In genomic region chr12:56165369-56165768, GRCh38 we compare ENCODE assay signal across 12 cellular contexts. TPM values are rescaled to one million over a fixed set of nuclear protein-coding genes. Genes with fewer than 3 reads are reported as not detected.
DNase-seq lines count a peak whose midpoint lies in the region; ATAC-seq and TF ChIP-seq lines count a peak whose summit lies in the region.
"Had no signal": no experiment of that assay in that cellular context is flagged by ENCODE, and none has a peak within 500 bp of the region (broad histone marks: within the 10 kb centered on the region; RNA-seq: fewer than 3 reads in every experiment).

No MANE protein-coding gene starts in this region.

- no peak for DNase-seq in CD8-positive, alpha-beta memory T cell
- no peak for DNase-seq in mesenchymal stem cell
- DNase-seq in A172 (ENCODE audit: low spot score): no peak
- DNase-seq in SHP77 (lab: John Stamatoyannopoulos, UW): no peak
- DNase-seq: activated effector memory CD4-positive, alpha-beta T cell treated with Interleukin-2 at 50 U/mL for 16 hours; HCEC 1CT; naive B cell; NCI-H187; NCI-H82 had no signal

- no peak overlapping the region for H2AK5ac ChIP-seq in mesenchymal stem cell (ENCODE audit: low read length, severe bottlenecking)

- no peak overlapping the region for H3K4me2 ChIP-seq in mesenchymal stem cell (ENCODE audit: low read length, poor library complexity, severe bottlenecking)

- no peak overlapping the region for H2BK12ac ChIP-seq in mesenchymal stem cell (ENCODE audit: low read length in 2 of 2)

- H3K4ac ChIP-seq in mesenchymal stem cell (ENCODE audit: low read depth in 1 of 2, low read length in 2 of 2): no peak overlapping the region

- H3K36me3 ChIP-seq in CD8-positive, alpha-beta memory T cell (ENCODE audit: insufficient read depth, low read length): peaks cover 63% of the 10 kb centered on the region
- H3K36me3 ChIP-seq in mesenchymal stem cell (ENCODE audit: control insufficient read depth in 1 of 2, insufficient read depth in 2 of 2, low read depth in 1 of 2, low read length in 2 of 2): peaks cover 85 to 95% of the 10 kb centered on the region in 2 experiments

- no peak overlapping the region for H4K91ac ChIP-seq in mesenchymal stem cell (ENCODE audit: low read length)

- H3K9ac ChIP-seq in mesenchymal stem cell (ENCODE audit: low read length): no peak overlapping the region

- no peak overlapping the region for H3K14ac ChIP-seq in mesenchymal stem cell (ENCODE audit: low read length in 2 of 2)

- WGBS in mesenchymal stem cell: 91% methylated on average over 4 of the region's 4 CpGs

- H3K27me3 ChIP-seq in CD8-positive, alpha-beta memory T cell (ENCODE audit: insufficient read depth, low read length, poor library complexity, severe bottlenecking): no peaks in the 10 kb centered on the region
- H3K27me3 ChIP-seq in mesenchymal stem cell (ENCODE audit: control insufficient read depth in 1 of 2, insufficient read depth in 1 of 2, low read length in 2 of 2): no peaks in the 10 kb centered on the region

- no peak overlapping the region for H2AFZ ChIP-seq in mesenchymal stem cell (ENCODE audit: low read depth, low read length)

- peaks cover 14% of the 10 kb centered on the region for H3K4me1 ChIP-seq in CD8-positive, alpha-beta memory T cell (ENCODE audit: insufficient read depth, low read length)
- peaks cover 23% of the 10 kb centered on the region for H3K4me1 ChIP-seq in mesenchymal stem cell (ENCODE audit: control insufficient read depth, insufficient read depth, low read depth, low read length)

- no peak overlapping the region for H3K18ac ChIP-seq in mesenchymal stem cell (ENCODE audit: low read depth in 1 of 2, low read length in 2 of 2)

- no peak overlapping the region for H3K4me3 ChIP-seq in CD8-positive, alpha-beta memory T cell (ENCODE audit: low read length)
- no peak overlapping the region for H3K4me3 ChIP-seq in mesenchymal stem cell (ENCODE audit: insufficient read depth in 1 of 2, low read depth in 1 of 2, low read length in 2 of 2)

- peak overlapping the region; percentile 42 for H4K8ac ChIP-seq in mesenchymal stem cell (ENCODE audit: low read length)

- no peak overlapping the region for H2BK120ac ChIP-seq in mesenchymal stem cell (ENCODE audit: low read depth, low read length)

- CTCF ChIA-PET in CD8-positive, alpha-beta memory T cell (lab: Charles Lee): interaction anchor here (1.3 to 1.8 kb wide), 5 partner anchors 10 to 40 kb away, joined by 3 to 4 read pairs (median 4); partner anchors contain the start of genes MYL6B and SMARCC2

- no peak overlapping the region for H2BK15ac ChIP-seq in mesenchymal stem cell (ENCODE audit: low read depth, poor library complexity, severe bottlenecking)

- POLR2A ChIA-PET in CD8-positive, alpha-beta memory T cell (lab: Charles Lee): interaction anchor here (0.9 kb wide), 1 partner anchor 8 kb away, joined by 3 read pairs; no protein-coding TSS in a partner anchor

- no peaks in the 10 kb centered on the region for H3K9me3 ChIP-seq in CD8-positive, alpha-beta memory T cell (ENCODE audit: low read length)
- H3K9me3 ChIP-seq in mesenchymal stem cell (ENCODE audit: control insufficient read depth, low read length): no peaks in the 10 kb centered on the region

- peaks cover 3 to 88% (median 15%) of the 10 kb centered on the region in 3 donors for H3K36me3 Mint-ChIP-seq in CD8-positive, alpha-beta memory T cell

- H2BK5ac ChIP-seq in mesenchymal stem cell (ENCODE audit: low read depth, low read length, poor library complexity, severe bottlenecking): no peak overlapping the region

- H3K27ac Mint-ChIP-seq in CD8-positive, alpha-beta memory T cell: peak overlapping the region in 5 of 8 donors; percentile 11 to 82 (median 35)

- H3K4me1 Mint-ChIP-seq in CD8-positive, alpha-beta memory T cell: peaks cover 15 to 18% (median 15%) of the 10 kb centered on the region in 3 donors

- peak overlapping the region in 1 of 7 donors; percentile 24 for H3K4me3 Mint-ChIP-seq in CD8-positive, alpha-beta memory T cell
- H3K4me3 Mint-ChIP-seq: central memory CD8-positive, alpha-beta T cell had no signal

- no peak overlapping the region for H3K27ac ChIP-seq in CD8-positive, alpha-beta memory T cell (ENCODE audit: low read depth, low read length)
- H3K27ac ChIP-seq in mesenchymal stem cell (ENCODE audit: low read length, poor library complexity, severe bottlenecking): peak overlapping the region; percentile 9

- no peak overlapping the region for H3K23ac ChIP-seq in mesenchymal stem cell (ENCODE audit: low read length in 2 of 2)

- H3K27me3 Mint-ChIP-seq in CD8-positive, alpha-beta memory T cell: no peaks in the 10 kb centered on the region
- H3K27me3 Mint-ChIP-seq: central memory CD8-positive, alpha-beta T cell; naive B cell had no signal

- H3K9me3 Mint-ChIP-seq in CD8-positive, alpha-beta memory T cell: no peaks in the 10 kb centered on the region
- H3K9me3 Mint-ChIP-seq: central memory CD8-positive, alpha-beta T cell; naive B cell had no signal

- peaks cover 2% of the 10 kb centered on the region for H3K79me1 ChIP-seq in mesenchymal stem cell (replicated peaks; ENCODE audit: low read length, poor library complexity, severe bottlenecking)

- ATAC-seq in HG03520 (IDR thresholded peaks at IDR 0.05; ENCODE audit: unreplicated experiment): no peak

TF ChIP-seq in PFSK-1, 5 proteins besides CTCF, POLR2A, EP300 and RAD21:
- TF ChIP-seq POLR2AphosphoS5 (IDR thresholded peaks at IDR 0.05; ENCODE audit: low read depth, low read length) (0 out of 2 replicates have a peak, but pooled peaks have one; percentile 30), FOXP2 (optimal IDR thresholded peaks at IDR 0.05; ENCODE audit: borderline replicate concordance, extremely low read depth, extremely low read length, insufficient read depth) (no peak), REST (IDR thresholded peaks at IDR 0.05; ENCODE audit: insufficient read depth in 1 of 2, low read depth in 2 of 2, low read length in 2 of 2) (no peak), TAF1 (IDR thresholded peaks at IDR 0.05; ENCODE audit: borderline replicate concordance, insufficient read depth, low read length) (no peak)
TF ChIP-seq in PFSK-1: peak in this region for 1.

RNA-seq across cellular contexts. Expression of gene MYL6, which starts 7.2 kb away (rescaled TPM):
- 1,000 to 10,000 TPM; 1,010 to 1,017 TPM for total RNA-seq in CD8-positive, alpha-beta memory T cell
- polyA plus RNA-seq in CD8-positive, alpha-beta memory T cell: 2,423 TPM
- 332 TPM for polyA plus RNA-seq in PFSK-1 (2012; ENCODE audit: insufficient read length, low read depth)
- 2,486 TPM for polyA plus RNA-seq in mesenchymal stem cell (2013, experiment 1 of 2)
- 2,523 TPM for polyA plus RNA-seq in mesenchymal stem cell (2013, experiment 2 of 2)
- total RNA-seq in A172 (2014; rRNA removed; shearing (Covaris generic)): 2,063 and 2,222 TPM in 2 replicates

RNA-seq across cellular contexts. Expression of gene MYL6B, which starts 13.0 kb away (rescaled TPM):
- total RNA-seq in CD8-positive, alpha-beta memory T cell: 10 to 100 TPM; 68.6 to 70.0 TPM
- 6.2 TPM for polyA plus RNA-seq in CD8-positive, alpha-beta memory T cell
- 213 TPM for polyA plus RNA-seq in PFSK-1 (2012; ENCODE audit: insufficient read length, low read depth)
- polyA plus RNA-seq in mesenchymal stem cell (2013, experiment 1 of 2): 106 TPM
- 106 TPM for polyA plus RNA-seq in mesenchymal stem cell (2013, experiment 2 of 2)
- total RNA-seq in A172 (2014; rRNA removed; shearing (Covaris generic)): 76.0 and 139 TPM in 2 replicates

RNA-seq across cellular contexts. Expression of gene SMARCC2, which starts 23.9 kb away (rescaled TPM):
- total RNA-seq in CD8-positive, alpha-beta memory T cell: 100 to 1,000 TPM; 107 to 118 TPM
- 92.4 TPM for polyA plus RNA-seq in CD8-positive, alpha-beta memory T cell
- polyA plus RNA-seq in PFSK-1 (2012; ENCODE audit: insufficient read length, low read depth): 46.5 TPM
- 47.0 TPM for polyA plus RNA-seq in mesenchymal stem cell (2013, experiment 1 of 2)
- polyA plus RNA-seq in mesenchymal stem cell (2013, experiment 2 of 2): 42.8 TPM
- total RNA-seq in A172 (2014; rRNA removed; shearing (Covaris generic)): 27.4 and 27.9 TPM in 2 replicates

RNA-seq across cellular contexts. Expression of gene ESYT1, which starts 37.3 kb away (rescaled TPM):
- total RNA-seq in CD8-positive, alpha-beta memory T cell: 100 to 1,000 TPM; 185 to 191 TPM
- polyA plus RNA-seq in CD8-positive, alpha-beta memory T cell: 374 TPM
- polyA plus RNA-seq in PFSK-1 (2012; ENCODE audit: insufficient read length, low read depth): 90.4 TPM
- 63.4 TPM for polyA plus RNA-seq in mesenchymal stem cell (2013, experiment 1 of 2)
- polyA plus RNA-seq in mesenchymal stem cell (2013, experiment 2 of 2): 57.8 TPM
- total RNA-seq in A172 (2014; rRNA removed; shearing (Covaris generic)): 119 and 164 TPM in 2 replicates

RNA-seq across cellular contexts. Expression of gene ZC3H10, which starts 47.3 kb away (rescaled TPM):
- total RNA-seq in CD8-positive, alpha-beta memory T cell: 1 to 10 TPM; 8.1 to 9.0 TPM
- polyA plus RNA-seq in CD8-positive, alpha-beta memory T cell: 3.2 TPM
- 8.0 TPM for polyA plus RNA-seq in PFSK-1 (2012; ENCODE audit: insufficient read length, low read depth)
- 2.5 TPM for polyA plus RNA-seq in mesenchymal stem cell (2013, experiment 1 of 2)
- 2.4 TPM for polyA plus RNA-seq in mesenchymal stem cell (2013, experiment 2 of 2)
- total RNA-seq in A172 (2014; rRNA removed; shearing (Covaris generic)): 1.8 and 2.9 TPM in 2 replicates
